11 cellular contexts compared by ENCODE assay signal in the genomic region with DNA sequence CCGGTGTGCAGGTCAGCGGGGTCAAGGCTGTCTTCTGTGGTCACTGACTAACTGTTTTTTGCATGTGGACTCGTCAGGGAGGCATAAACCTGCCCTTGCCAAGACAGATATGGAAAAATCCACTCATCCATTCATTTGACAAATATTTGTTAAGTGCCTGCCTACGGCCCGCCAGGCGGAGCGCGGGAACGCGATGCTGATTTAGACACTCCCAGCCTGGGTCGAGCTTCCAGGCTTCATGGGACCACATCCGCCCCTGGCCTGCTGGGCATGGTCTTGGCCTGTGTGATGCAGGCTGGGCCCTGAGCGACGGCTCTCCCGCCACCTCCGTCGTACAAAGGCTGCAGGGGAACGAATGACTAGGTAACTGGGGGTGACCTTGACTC. TPM values are rescaled to one million over a fixed set of nuclear protein-coding genes. Genes with fewer than 3 reads are reported as not detected.
DNase-seq lines count a peak whose midpoint lies in the region; ATAC-seq and TF ChIP-seq lines count a peak whose summit lies in the region.
"Had no signal": no experiment of that assay in that cellular context is flagged by ENCODE, and none has a peak within 500 bp of the region (broad histone marks: within the 10 kb centered on the region; RNA-seq: fewer than 3 reads in every experiment).

No MANE protein-coding gene starts in this region.

- H3K79me2 ChIP-seq in hepatocyte: no peaks in the 10 kb centered on the region

- H3K9me3 ChIP-seq in hepatocyte (ENCODE audit: low read depth): peaks cover 4% of the 10 kb centered on the region

- 74% methylated on average over 18 of the region's 18 CpGs for WGBS in hepatocyte (ENCODE audit: low lambda C conversion rate, missing lambda C conversion rate)

- H3K4me2 ChIP-seq in hepatocyte: no peak overlapping the region

- TF ChIP-seq CTCF in hepatocyte (IDR thresholded peaks at IDR 0.05; ENCODE audit: poor library complexity): no peak

- H3K4me3 ChIP-seq in hepatocyte: no peak overlapping the region
- H3K4me3 ChIP-seq: SJCRH30 had no signal

- no peaks in the 10 kb centered on the region for H3K27me3 ChIP-seq in hepatocyte
- H3K27me3 ChIP-seq: SJCRH30 had no signal

- DNase-seq in AG08395 (ENCODE audit: low spot score) (peak; percentile 96), HS-5 (ENCODE audit: low read depth) (peak; percentile 93), astrocyte of the hippocampus (ENCODE audit: low read depth, low spot score) (peak; percentile 75), left kidney (ENCODE audit: low read depth, low spot score) (peak; percentile 63), T1000 (lab: John Stamatoyannopoulos, UW) (no peak), hepatocyte (ENCODE audit: low spot score) (no peak)
- DNase-seq: activated CD8-positive, alpha-beta memory T cell treated with anti-CD3 and anti-CD28 coated beads, Interleukin-2, amount 50 U/mL, for 48 hours; SJCRH30 had no signal

- no peak overlapping the region for H2AFZ ChIP-seq in hepatocyte

- no peaks in the 10 kb centered on the region for H3K36me3 ChIP-seq in hepatocyte (replicated peaks; ENCODE audit: insufficient read depth, low read depth)
- H3K36me3 ChIP-seq: SJCRH30 had no signal

- no peaks in the 10 kb centered on the region for H4K20me1 ChIP-seq in hepatocyte (ENCODE audit: insufficient read depth, poor library complexity, severe bottlenecking)

- H3K4me1 ChIP-seq in hepatocyte (ENCODE audit: insufficient read depth): peaks cover 15% of the 10 kb centered on the region

- ATAC-seq in HG02885 (IDR thresholded peaks at IDR 0.05; ENCODE audit: poor library complexity, unreplicated experiment): no peak
- no peak for ATAC-seq in HG02981 (IDR thresholded peaks at IDR 0.05; ENCODE audit: unreplicated experiment)

- no peaks in the 10 kb centered on the region for H3K9me2 ChIP-seq in hepatocyte (replicated peaks; ENCODE audit: insufficient read depth)

- no peak overlapping the region for H3K27ac ChIP-seq in hepatocyte
- H3K27ac ChIP-seq: SJCRH30 had no signal

RNA-seq across cellular contexts. Expression of a gene that starts 18.1 kb away (rescaled TPM):
- not detected in 2 replicates for total RNA-seq in hepatocyte
- polyA plus RNA-seq in hepatocyte: 0.91 and 1.3 TPM in 2 replicates
- total RNA-seq: lung microvascular endothelial cell had no signal

RNA-seq across cellular contexts. Expression of a gene that starts 27.7 kb away (rescaled TPM):
- 5.7 and 7.3 TPM in 2 replicates for total RNA-seq in hepatocyte
- polyA plus RNA-seq in hepatocyte: 10.6 and 14.8 TPM in 2 replicates

RNA-seq across cellular contexts. Expression of a gene that starts 27.9 kb away (rescaled TPM):
- total RNA-seq in hepatocyte: 2.2 and 2.7 TPM in 2 replicates
- 1.5 and 2.3 TPM in 2 replicates for polyA plus RNA-seq in hepatocyte

RNA-seq across cellular contexts. Expression of a gene that starts 46.9 kb away (rescaled TPM):
- total RNA-seq in hepatocyte: 31.5 and 37.8 TPM in 2 replicates
- polyA plus RNA-seq in hepatocyte: 49.2 and 50.4 TPM in 2 replicates

Comparison
In these comparisons a context has a peak if more than half of its experiments do, and no peak if none do; other contexts are left out.
1. DNase-seq: peak in AG08395 (single experiment), HS-5 (single experiment), astrocyte of the hippocampus (single experiment) and left kidney (single experiment); none in T1000 (single experiment) and hepatocyte (single experiment).